Comparison of ENCODE assay signal across 7 cellular contexts in genomic region chr12:28872654-28873268, GRCh38.
A peak's percentile ranks its signal among the peaks of the same experiment; 100 is the strongest.
DNase-seq lines count a peak whose midpoint lies in the region; ATAC-seq and TF ChIP-seq lines count a peak whose summit lies in the region.

No MANE protein-coding gene starts in this region.

- H3K27me3 ChIP-seq in HAP-1 (ENCODE audit: low read depth) (no peaks in the 10 kb centered on the region), WERI-Rb-1 (ENCODE audit: insufficient read depth, low read depth, severe bottlenecking) (no peaks in the 10 kb centered on the region), cardiac muscle cell (no peaks in the 10 kb centered on the region), gastrocnemius medialis (no peaks in the 10 kb centered on the region)

- no peak for TF ChIP-seq POLR2A in gastrocnemius medialis (IDR thresholded peaks at IDR 0.05)

- no peaks in the 10 kb centered on the region for H3K36me3 ChIP-seq in HAP-1 (replicated peaks)
- no peaks in the 10 kb centered on the region for H3K36me3 ChIP-seq in WERI-Rb-1
- no peaks in the 10 kb centered on the region for H3K36me3 ChIP-seq in cardiac muscle cell
- no peaks in the 10 kb centered on the region for H3K36me3 ChIP-seq in gastrocnemius medialis

- H3K9me3 ChIP-seq in HAP-1 (no peaks in the 10 kb centered on the region), WERI-Rb-1 (ENCODE audit: severe bottlenecking) (no peaks in the 10 kb centered on the region), cardiac muscle cell (ENCODE audit: low read depth) (no peaks in the 10 kb centered on the region), gastrocnemius medialis (no peaks in the 10 kb centered on the region)

- intact Hi-C loops in gastrocnemius medialis (cut with DNase I; ENCODE audit: low total_unique reads): no loop called here

- ATAC-seq in gastrocnemius medialis (no peak), HG02571 (IDR thresholded peaks at IDR 0.05; ENCODE audit: unreplicated experiment) (no peak)

- H3K27ac ChIP-seq in WERI-Rb-1 (no peak overlapping the region), cardiac muscle cell (no peak overlapping the region), gastrocnemius medialis (no peak overlapping the region)

- DNase-seq in GM04504 (ENCODE audit: low read depth) (peak; percentile 35), HAP-1 (ENCODE audit: low spot score in 2 of 2) (peak; percentile 69 to 84), NCI-H187 (lab: John Stamatoyannopoulos, UW) (peak; percentile 21 to 30), WERI-Rb-1 (peak; percentile 72), cardiac muscle cell (ENCODE audit: low read depth in 1 of 2, low spot score in 1 of 2) (peak; percentile 69 to 86), gastrocnemius medialis (no peak)

- H3K4me1 ChIP-seq in HAP-1: 0 out of 2 replicates have a peak, but pooled peaks cover 5% of the 10 kb centered on the region
- no peaks in the 10 kb centered on the region for H3K4me1 ChIP-seq in cardiac muscle cell (ENCODE audit: low read depth)
- no peaks in the 10 kb centered on the region for H3K4me1 ChIP-seq in gastrocnemius medialis

- in situ Hi-C loops in HAP-1 (cut with MboI; ENCODE audit: low sequenced_read_pairs): no loop called here
- in situ Hi-C loops in gastrocnemius medialis (cut with MboI; ENCODE audit: low sequenced_read_pairs in 4 of 4): no loop called here

- peak; percentile 93 for TF ChIP-seq CTCF in WERI-Rb-1 (IDR thresholded peaks at IDR 0.05; ENCODE audit: low read depth, low read length)
- TF ChIP-seq CTCF in cardiac muscle cell (IDR thresholded peaks at IDR 0.05; ENCODE audit: low read depth, low read length): peak; percentile 84
- peak in 4 of 5 experiments; percentile 18 to 27 (median 22) for TF ChIP-seq CTCF in gastrocnemius medialis (IDR thresholded peaks at IDR 0.05 in 4 of 5, conservative IDR thresholded peaks at IDR 0.05 in 1 of 5)

- no peak overlapping the region for H3K4me3 ChIP-seq in HAP-1
- no peak overlapping the region for H3K4me3 ChIP-seq in WERI-Rb-1 (ENCODE audit: low read depth, low read length)
- no peak overlapping the region for H3K4me3 ChIP-seq in cardiac muscle cell
- no peak overlapping the region for H3K4me3 ChIP-seq in gastrocnemius medialis

Comparison
In these comparisons a context has a peak if more than half of its experiments do, and no peak if none do; other contexts are left out.
1. DNase-seq: peak in GM04504 (single experiment), HAP-1 (2 of 2), NCI-H187 (2 of 2), WERI-Rb-1 (single experiment) and cardiac muscle cell (2 of 2); none in gastrocnemius medialis (0 of 2).
2. CTCF ChIP-seq: peak in every context shown above with its lines; median percentile 93 in WERI-Rb-1; 84 in cardiac muscle cell; 22 in gastrocnemius medialis.